In genomic region chr6:112957526-112957916, GRCh38 we compare ENCODE assay signal across 27 cellular contexts.
"Had no signal": no experiment of that assay in that cellular context is flagged by ENCODE, and none has a peak within 500 bp of the region (broad histone marks: within the 10 kb centered on the region; RNA-seq: fewer than 3 reads in every experiment).

No MANE protein-coding gene starts in this region.

- H3K4me1 Mint-ChIP-seq: activated CD4-positive, alpha-beta T cell treated with anti-CD3 and anti-CD28 coated beads for 36 hours; activated naive CD8-positive, alpha-beta T cell treated with anti-CD3 and anti-CD28 coated beads, Interleukin-2, amount 10 ng/mL, durations not matched to agents 7 days and 5 days; immature natural killer cell; natural killer cell had no signal

- H3K36me3 ChIP-seq: brain microvascular endothelial cell, heart left ventricle, left lung, lower lobe of right lung, neutrophil, right lobe of liver, transverse colon had no signal

- H3K27me3 ChIP-seq: brain microvascular endothelial cell, heart left ventricle, left lung, neutrophil, right lobe of liver, testis, transverse colon had no signal

- H3K9me3 ChIP-seq: lower lobe of right lung, neutrophil, right lobe of liver, testis, transverse colon had no signal

- DNase-seq: activated CD4-positive, alpha-beta T cell treated with anti-CD3 and anti-CD28 coated beads for 36 hours; activated CD4-positive, alpha-beta T cell treated with anti-CD3 and anti-CD28 coated beads, Interleukin-2, amount 50 U/mL, for 4 hours; activated CD4-positive, CD25-positive, alpha-beta regulatory T cell; activated naive CD4-positive, alpha-beta T cell treated with Interleukin-2 at 50 U/mL for 16 hours; activated naive CD8-positive, alpha-beta T cell treated with anti-CD3 and anti-CD28 coated beads, Interleukin-2, amount 10 ng/mL, durations not matched to agents 7 days and 5 days; activated T-cell treated with anti-CD3 and anti-CD28 coated beads for 4 hours; activated T-cell treated with anti-CD3 and anti-CD28 coated beads, Interleukin-2, amount 50 U/mL, for 72 hours; amniotic stem cell; brain microvascular endothelial cell; caudate nucleus; foreskin fibroblast; heart left ventricle; hypothalamus; immature natural killer cell; left lung; lower lobe of right lung; mesenchymal stem cell; natural killer cell; right lobe of liver; stimulated activated CD4-positive, alpha-beta T cell treated with anti-CD3 and anti-CD28 coated beads, Interleukin-12 subunit alpha, Interleukin-12 subunit beta, amount 100 ng/mL, for 4 hours; stimulated activated CD4-positive, alpha-beta T cell treated with anti-CD3 and anti-CD28 coated beads, Interleukin-4, amount 100 ng/mL, for 1 hour; stimulated activated naive CD8-positive, alpha-beta T cell treated with anti-CD3 and anti-CD28 coated beads, Interleukin-15, Interleukin-2, amounts not matched to agents 100 U/mL and 50 U/mL, for 24 hours; T-helper 9 cell; testis; transverse colon had no signal

- H3K4me1 ChIP-seq: left lung, lower lobe of right lung, right lobe of liver, testis had no signal

- ATAC-seq: activated CD4-positive, alpha-beta T cell treated with anti-CD3 and anti-CD28 coated beads for 36 hours; activated T-cell treated with anti-CD3 and anti-CD28 coated beads, Interleukin-2, amount 50 U/mL, for 72 hours; lower lobe of right lung; natural killer cell; right lobe of liver; stimulated activated naive CD8-positive, alpha-beta T cell treated with anti-CD3 and anti-CD28 coated beads, Interleukin-15, Interleukin-2, amounts not matched to agents 100 U/mL and 50 U/mL, for 24 hours had no signal

- H3K36me3 Mint-ChIP-seq: activated naive CD8-positive, alpha-beta T cell treated with anti-CD3 and anti-CD28 coated beads, Interleukin-2, amount 10 ng/mL, durations not matched to agents 7 days and 5 days; immature natural killer cell; natural killer cell had no signal

- H3K4me3 Mint-ChIP-seq: activated CD4-positive, alpha-beta T cell treated with anti-CD3 and anti-CD28 coated beads for 36 hours; activated naive CD8-positive, alpha-beta T cell treated with anti-CD3 and anti-CD28 coated beads, Interleukin-2, amount 10 ng/mL, durations not matched to agents 7 days and 5 days; activated T-cell treated with anti-CD3 and anti-CD28 coated beads, Interleukin-2, amount 50 U/mL, for 72 hours; immature natural killer cell; natural killer cell; T-helper 1 cell treated with Interleukin-12 subunit alpha and Interleukin-12 subunit beta and Interleukin-4 antibody, amounts not matched to agents 30 μg/mL and 1 μg/mL, for 36 hours had no signal

- H3K27ac ChIP-seq: left lung, lower lobe of right lung, neutrophil, right lobe of liver, testis, transverse colon had no signal

- H3K4me3 ChIP-seq: heart left ventricle, left lung, lower lobe of right lung, right lobe of liver, testis, transverse colon had no signal

- H3K27me3 Mint-ChIP-seq: activated CD4-positive, alpha-beta T cell treated with anti-CD3 and anti-CD28 coated beads for 36 hours; activated naive CD8-positive, alpha-beta T cell treated with anti-CD3 and anti-CD28 coated beads, Interleukin-2, amount 10 ng/mL, durations not matched to agents 7 days and 5 days had no signal

- H3K27ac Mint-ChIP-seq: activated CD4-positive, alpha-beta T cell treated with anti-CD3 and anti-CD28 coated beads for 36 hours; activated naive CD8-positive, alpha-beta T cell treated with anti-CD3 and anti-CD28 coated beads, Interleukin-2, amount 10 ng/mL, durations not matched to agents 7 days and 5 days; activated T-cell treated with anti-CD3 and anti-CD28 coated beads, Interleukin-2, amount 50 U/mL, for 72 hours; immature natural killer cell; natural killer cell; T-helper 1 cell treated with Interleukin-12 subunit alpha and Interleukin-12 subunit beta and Interleukin-4 antibody, amounts not matched to agents 30 μg/mL and 1 μg/mL, for 36 hours had no signal
